ENCODE assay signal across 14 cellular contexts in the genomic region with DNA sequence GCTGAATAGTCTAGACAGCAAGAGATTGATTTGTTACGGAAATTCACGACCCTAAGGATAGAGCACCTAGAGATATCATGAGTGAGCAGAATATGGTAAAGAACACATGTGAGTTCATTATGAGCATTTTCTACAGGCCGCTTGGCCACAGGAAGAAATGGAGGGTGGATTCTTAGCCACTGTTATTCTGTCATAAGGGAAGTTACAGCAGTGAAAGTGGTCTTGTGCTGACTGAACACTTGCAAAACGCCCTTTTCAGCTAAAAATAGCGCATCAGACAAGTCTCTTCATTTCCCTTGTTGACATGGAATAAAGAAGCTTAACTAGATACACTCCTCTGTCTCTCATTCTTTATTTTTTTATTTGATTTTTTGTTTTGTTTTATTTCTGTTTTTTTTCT. TPM values are rescaled to one million over a fixed set of nuclear protein-coding genes. Genes with fewer than 3 reads are reported as not detected.
A peak's percentile ranks its signal among the peaks of the same experiment; 100 is the strongest.
DNase-seq lines count a peak whose midpoint lies in the region; ATAC-seq and TF ChIP-seq lines count a peak whose summit lies in the region.
"Had no signal": no experiment of that assay in that cellular context is flagged by ENCODE, and none has a peak within 500 bp of the region (broad histone marks: within the 10 kb centered on the region; RNA-seq: fewer than 3 reads in every experiment).

No MANE protein-coding gene starts in this region.

- H3K27me3 ChIP-seq in GM06990 (replicated peaks; ENCODE audit: control insufficient read depth, insufficient read depth, low read length): no peaks in the 10 kb centered on the region
- H3K27me3 ChIP-seq in vagina: no peaks in the 10 kb centered on the region
- H3K27me3 ChIP-seq: dorsolateral prefrontal cortex had no signal

- no peak for TF ChIP-seq POLR2A in vagina (IDR thresholded peaks at IDR 0.05)

- no peak overlapping the region for H3K4me3 Mint-ChIP-seq in T-helper 2 cell treated with Interferon-gamma antibody and Interleukin-4, amounts not matched to agents 5 μg/mL and 100 μg/mL, for 36 hours
- H3K4me3 Mint-ChIP-seq: activated CD4-positive, alpha-beta T cell treated with anti-CD3 and anti-CD28 coated beads, Interleukin-2, amount 10 ng/mL, durations not matched to agents 24 days and 14 days had no signal

- H3K9me3 ChIP-seq in vagina: no peaks in the 10 kb centered on the region
- H3K9me3 ChIP-seq: mucosa of descending colon, psoas muscle had no signal

- H3K27ac ChIP-seq in vagina: no peak overlapping the region
- H3K27ac ChIP-seq: dorsolateral prefrontal cortex, psoas muscle had no signal

- no peaks in the 10 kb centered on the region for H3K36me3 Mint-ChIP-seq in T-helper 2 cell treated with Interferon-gamma antibody and Interleukin-4, amounts not matched to agents 5 μg/mL and 100 μg/mL, for 36 hours (ENCODE audit: low read depth)

- TF ChIP-seq CTCF in GM06990 (IDR thresholded peaks at IDR 0.05; ENCODE audit: insufficient read depth, low read length, poor library complexity, severe bottlenecking): no peak
- no peak for TF ChIP-seq CTCF in vagina (IDR thresholded peaks at IDR 0.05)

- no peak overlapping the region for H3K27ac Mint-ChIP-seq in T-helper 2 cell treated with Interferon-gamma antibody and Interleukin-4, amounts not matched to agents 5 μg/mL and 100 μg/mL, for 36 hours
- H3K27ac Mint-ChIP-seq: activated CD4-positive, alpha-beta T cell treated with anti-CD3 and anti-CD28 coated beads, Interleukin-2, amount 10 ng/mL, durations not matched to agents 24 days and 14 days had no signal

- H3K27me3 Mint-ChIP-seq in T-helper 2 cell treated with Interferon-gamma antibody and Interleukin-4, amounts not matched to agents 5 μg/mL and 100 μg/mL, for 36 hours (ENCODE audit: low read depth): peaks cover 13% of the 10 kb centered on the region

- no peaks in the 10 kb centered on the region for H3K9me3 Mint-ChIP-seq in T-helper 2 cell treated with Interferon-gamma antibody and Interleukin-4, amounts not matched to agents 5 μg/mL and 100 μg/mL, for 36 hours

- H3K4me1 ChIP-seq in vagina: no peaks in the 10 kb centered on the region
- H3K4me1 ChIP-seq: psoas muscle had no signal

- H3K36me3 ChIP-seq in GM06990 (ENCODE audit: control insufficient read depth, insufficient read depth, low read length) (no peaks in the 10 kb centered on the region), vagina (no peaks in the 10 kb centered on the region)

- intact Hi-C loops in vagina (cut with DNase I): no loop called here

- DNase-seq in GM06990 (ENCODE audit: extremely low read depth, insufficient read length) (peak; percentile 36), MV-4-11 (lab: John Stamatoyannopoulos, UW) (peak; percentile 85), medulla oblongata (ENCODE audit: extremely low spot score) (peak; percentile 79), vagina (ENCODE audit: extremely low spot score in 2 of 2) (no peak), LoVo (ENCODE audit: low spot score) (no peak)
- no peak for DNase-seq in T-helper 2 cell treated with Interferon-gamma antibody and Interleukin-4, amounts not matched to agents 5 μg/mL and 100 μg/mL, for 36 hours (ENCODE audit: low spot score)
- DNase-seq: activated CD4-positive, alpha-beta T cell treated with anti-CD3 and anti-CD28 coated beads, Interleukin-2, amount 10 ng/mL, durations not matched to agents 24 days and 14 days; dorsolateral prefrontal cortex; psoas muscle; stimulated activated CD4-positive, alpha-beta T cell treated with anti-CD3 and anti-CD28 coated beads, Interleukin-1b, Interleukin-23, amount 100 ng/mL, for 48 hours had no signal

- ATAC-seq in GM21529 (IDR thresholded peaks at IDR 0.05; ENCODE audit: unreplicated experiment) (peak; percentile 70), GM21381 (IDR thresholded peaks at IDR 0.05; ENCODE audit: unreplicated experiment) (no peak)
- ATAC-seq: mucosa of descending colon, psoas muscle had no signal

- H3K4me3 ChIP-seq in GM06990 (replicated peaks; ENCODE audit: low read depth, low read length): no peak overlapping the region
- H3K4me3 ChIP-seq in vagina: no peak overlapping the region
- H3K4me3 ChIP-seq: dorsolateral prefrontal cortex, mucosa of descending colon, psoas muscle had no signal

- H3K4me1 Mint-ChIP-seq in T-helper 2 cell treated with Interferon-gamma antibody and Interleukin-4, amounts not matched to agents 5 μg/mL and 100 μg/mL, for 36 hours (ENCODE audit: low read depth): peaks cover 5% of the 10 kb centered on the region

RNA-seq across cellular contexts. Expression of a gene that starts 19.8 kb away (rescaled TPM):
- 2.5 TPM for total RNA-seq in vagina
- total RNA-seq: MCF 10A had no signal

Comparison
In these comparisons a context has a peak if more than half of its experiments do, and no peak if none do; other contexts are left out.
1. DNase-seq: peak in GM06990 (single experiment), MV-4-11 (single experiment) and medulla oblongata (single experiment); none in vagina (0 of 2), T-helper 2 cell treated with Interferon-gamma antibody and Interleukin-4, amounts not matched to agents 5 μg/mL and 100 μg/mL, for 36 hours (single experiment) and LoVo (single experiment).